ENCODE assay signal across 15 cellular contexts in the genomic region with DNA sequence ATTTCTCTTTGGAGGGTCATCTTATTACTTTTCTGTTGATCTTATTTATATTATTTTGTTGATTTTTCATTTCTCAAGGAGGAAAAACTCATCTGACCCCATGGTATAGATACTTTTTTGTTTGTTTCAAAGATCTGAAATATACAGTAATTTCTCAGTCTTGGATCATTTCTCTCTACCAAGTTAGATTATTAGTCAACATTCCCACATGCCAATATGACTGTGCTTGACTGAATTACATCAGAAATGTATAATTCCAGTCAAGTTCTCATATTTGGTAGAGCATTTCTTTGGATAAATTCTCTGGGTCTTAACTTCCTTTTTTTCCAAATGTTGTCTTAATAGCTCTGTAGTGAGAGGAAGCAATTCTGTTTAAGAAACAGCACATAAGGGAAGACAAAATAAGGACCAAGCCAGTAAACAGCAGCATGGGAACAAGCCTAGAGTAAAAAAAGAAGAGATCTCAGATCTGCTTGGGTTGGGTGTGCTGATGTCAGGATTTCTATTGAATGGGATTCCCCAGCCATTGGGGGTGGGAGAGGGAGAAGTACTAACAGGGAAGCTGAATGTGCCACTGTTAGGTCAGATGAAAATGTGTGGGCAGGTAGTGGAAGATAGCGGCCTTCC. TPM values are rescaled to one million over a fixed set of nuclear protein-coding genes. Genes with fewer than 3 reads are reported as not detected.
DNase-seq lines count a peak whose midpoint lies in the region; ATAC-seq lines count a peak whose summit lies in the region.
"Had no signal": no experiment of that assay in that cellular context is flagged by ENCODE, and none has a peak within 500 bp of the region (broad histone marks: within the 10 kb centered on the region; RNA-seq: fewer than 3 reads in every experiment).

No MANE protein-coding gene starts in this region.

- H4K20me1 ChIP-seq in BLaER1 treated with 17β-estradiol and CSF1 and Interleukin-3, amounts not matched to agents 10 nM and 100 nM: no peaks in the 10 kb centered on the region

- H3K4me2 ChIP-seq in BLaER1 treated with 17β-estradiol and CSF1 and Interleukin-3, amounts not matched to agents 10 nM and 100 nM: peak overlapping the region in 7 of 11 experiments; percentile 1 to 73 (median 52); a peak in 12 of 22 replicates

- CTCF ChIA-PET in T-cell (lab: Charles Lee): interaction anchor here in 1 of 2 donors (0.7 to 1.1 kb wide), 2 partner anchors 14 to 67 kb away, joined by 6 to 7 read pairs; a partner anchor contains a TSS

- peaks cover 20 to 56% (median 37%) of the 10 kb centered on the region in 10 experiments for H3K4me1 ChIP-seq in BLaER1 treated with 17β-estradiol and CSF1 and Interleukin-3, amounts not matched to agents 10 nM and 100 nM
- peaks cover 47% of the 10 kb centered on the region for H3K4me1 ChIP-seq in CD4-positive, CD25-positive, alpha-beta regulatory T cell (ENCODE audit: control insufficient read depth, insufficient read depth, low read length, poor library complexity, severe bottlenecking)
- H3K4me1 ChIP-seq: parathyroid adenoma had no signal

- peak overlapping the region in 3 of 4 donors; percentile 23 to 62 (median 49) for H3K4me3 Mint-ChIP-seq in CD4-positive, CD25-positive, alpha-beta regulatory T cell
- H3K4me3 Mint-ChIP-seq in T-cell (peak overlapping the region in 1 of 3 donors; percentile 60), memory B cell (no peak overlapping the region)
- H3K4me3 Mint-ChIP-seq: activated CD4-positive, alpha-beta T cell treated with anti-CD3 and anti-CD28 coated beads, Interleukin-2, amount 10 ng/mL, durations not matched to agents 24 days and 14 days; T-helper 2 cell treated with Interferon-gamma antibody and Interleukin-4, amounts not matched to agents 5 μg/mL and 100 μg/mL, for 36 hours had no signal

- no peak overlapping the region; a peak in 1 of 22 replicates for H3K9ac ChIP-seq in BLaER1 treated with 17β-estradiol and CSF1 and Interleukin-3, amounts not matched to agents 10 nM and 100 nM
- H3K9ac ChIP-seq: parathyroid adenoma had no signal

- H3K4me1 Mint-ChIP-seq in CD4-positive, CD25-positive, alpha-beta regulatory T cell: peaks cover 28 to 60% (median 55%) of the 10 kb centered on the region in 4 donors
- peaks cover 58 to 71% (median 61%) of the 10 kb centered on the region in 3 donors for H3K4me1 Mint-ChIP-seq in T-cell
- H3K4me1 Mint-ChIP-seq in memory B cell: peaks cover 42% of the 10 kb centered on the region

- peaks cover 10% of the 10 kb centered on the region for H3K27me3 Mint-ChIP-seq in CD4-positive, CD25-positive, alpha-beta regulatory T cell
- H3K27me3 Mint-ChIP-seq in T-cell: no peaks in the 10 kb centered on the region
- H3K27me3 Mint-ChIP-seq in memory B cell: no peaks in the 10 kb centered on the region

- H3K36me3 Mint-ChIP-seq in CD4-positive, CD25-positive, alpha-beta regulatory T cell: no peaks in the 10 kb centered on the region
- H3K36me3 Mint-ChIP-seq in T-cell: no peaks in the 10 kb centered on the region
- peaks cover 3% of the 10 kb centered on the region for H3K36me3 Mint-ChIP-seq in memory B cell

- no peaks in the 10 kb centered on the region for H3K9me3 ChIP-seq in BLaER1 treated with 17β-estradiol and CSF1 and Interleukin-3, amounts not matched to agents 10 nM and 100 nM (replicated peaks in 1 of 11)
- H3K9me3 ChIP-seq in CD4-positive, CD25-positive, alpha-beta regulatory T cell (ENCODE audit: control insufficient read depth in 2 of 2, low read length in 2 of 2): no peaks in the 10 kb centered on the region
- H3K9me3 ChIP-seq: ascending aorta had no signal

- peak overlapping the region in 5 of 11 experiments; percentile 19 to 58 (median 36); a peak in 5 of 22 replicates for H3K27ac ChIP-seq in BLaER1 treated with 17β-estradiol and CSF1 and Interleukin-3, amounts not matched to agents 10 nM and 100 nM
- no peak overlapping the region for H3K27ac ChIP-seq in CD4-positive, CD25-positive, alpha-beta regulatory T cell (ENCODE audit: insufficient read depth, low read length, poor library complexity, severe bottlenecking)
- H3K27ac ChIP-seq: ascending aorta, parathyroid adenoma had no signal

- H3K9me3 Mint-ChIP-seq in CD4-positive, CD25-positive, alpha-beta regulatory T cell: peaks cover 0 to 3% (median 0%) of the 10 kb centered on the region in 7 donors
- peaks cover 0 to 12% (median 3%) of the 10 kb centered on the region in 3 donors for H3K9me3 Mint-ChIP-seq in T-cell
- peaks cover 3% of the 10 kb centered on the region for H3K9me3 Mint-ChIP-seq in memory B cell

- POLR2A ChIA-PET in T-cell (lab: Charles Lee): interaction anchor here in 1 of 2 donors (0.6 kb wide), 1 partner anchor 55 kb away, joined by 3 read pairs; no protein-coding TSS in a partner anchor

- DNase-seq in CD4-positive, CD25-positive, alpha-beta regulatory T cell: no peak
- DNase-seq in T-cell: no peak
- DNase-seq in memory B cell (ENCODE audit: low spot score in 2 of 2): no peak
- DNase-seq in NCI-H1417 (lab: John Stamatoyannopoulos, UW): no peak
- DNase-seq in DMS 273 treated with DMSO at 0.1 percent for 48 hours (lab: John Stamatoyannopoulos, UW): no peak
- DNase-seq: activated CD4-positive, alpha-beta T cell treated with anti-CD3 and anti-CD28 coated beads, Interleukin-2, amount 10 ng/mL, durations not matched to agents 24 days and 14 days; activated T-cell treated with anti-CD3 and anti-CD28 coated beads, Interleukin-2, amount 50 U/mL, for 48 hours; cortex of kidney; NCI-H2029; NCI-H526 treated with DMSO at 0.1 percent for 48 hours had no signal

- no peaks in the 10 kb centered on the region for H3K27me3 ChIP-seq in BLaER1 treated with 17β-estradiol and CSF1 and Interleukin-3, amounts not matched to agents 10 nM and 100 nM
- H3K27me3 ChIP-seq in CD4-positive, CD25-positive, alpha-beta regulatory T cell (ENCODE audit: control insufficient read depth, insufficient read depth, low read length): no peaks in the 10 kb centered on the region
- H3K27me3 ChIP-seq: ascending aorta had no signal

- peak overlapping the region; percentile 12 to 97 (median 91) for H3K27ac Mint-ChIP-seq in CD4-positive, CD25-positive, alpha-beta regulatory T cell
- H3K27ac Mint-ChIP-seq in T-cell (peak overlapping the region; percentile 67 to 92), memory B cell (peak overlapping the region; percentile 85)
- H3K27ac Mint-ChIP-seq: activated CD4-positive, alpha-beta T cell treated with anti-CD3 and anti-CD28 coated beads, Interleukin-2, amount 10 ng/mL, durations not matched to agents 24 days and 14 days; T-helper 2 cell treated with Interferon-gamma antibody and Interleukin-4, amounts not matched to agents 5 μg/mL and 100 μg/mL, for 36 hours had no signal

- ATAC-seq in CD4-positive, CD25-positive, alpha-beta regulatory T cell (ENCODE audit: low read depth in 2 of 2): no peak
- ATAC-seq in T-cell (replicated peaks in 1 of 4) (no peak), memory B cell (ENCODE audit: low read depth) (no peak), GM18873 (IDR thresholded peaks at IDR 0.05; ENCODE audit: low FRiP score, unreplicated experiment) (no peak)

- no peak overlapping the region for H3K4me3 ChIP-seq in BLaER1 treated with 17β-estradiol and CSF1 and Interleukin-3, amounts not matched to agents 10 nM and 100 nM
- peak overlapping the region; percentile 2 for H3K4me3 ChIP-seq in CD4-positive, CD25-positive, alpha-beta regulatory T cell (ENCODE audit: low read depth, low read length)
- H3K4me3 ChIP-seq: ascending aorta had no signal

- no peaks in the 10 kb centered on the region for H3K36me3 ChIP-seq in BLaER1 treated with 17β-estradiol and CSF1 and Interleukin-3, amounts not matched to agents 10 nM and 100 nM
- H3K36me3 ChIP-seq in CD4-positive, CD25-positive, alpha-beta regulatory T cell (ENCODE audit: control insufficient read depth, insufficient read depth, low read length): no peaks in the 10 kb centered on the region
- H3K36me3 ChIP-seq: ascending aorta had no signal

RNA-seq across cellular contexts. Expression of a gene that starts 14.3 kb away (rescaled TPM):
- total RNA-seq in CD4-positive, CD25-positive, alpha-beta regulatory T cell: 91.4 TPM
- 10 to 100 TPM; 53.5 to 87.9 (median 71.9) TPM for polyA plus RNA-seq in CD4-positive, CD25-positive, alpha-beta regulatory T cell
- total RNA-seq in T-cell: 100 to 1,000 TPM; 104 to 138 (median 120) TPM
